ENCODE assay signal across 8 cellular contexts in genomic region chr2:181123798-181124217, GRCh38.
A peak's percentile ranks its signal among the peaks of the same experiment; 100 is the strongest.
DNase-seq lines count a peak whose midpoint lies in the region; ATAC-seq and TF ChIP-seq lines count a peak whose summit lies in the region.

No MANE protein-coding gene starts in this region.

- TF ChIP-seq POLR2A in body of pancreas (IDR thresholded peaks at IDR 0.05): no peak

- H3K9me3 ChIP-seq in body of pancreas: no peaks in the 10 kb centered on the region

- intact Hi-C loops in body of pancreas (cut with DNase I): no loop called here

- no peaks in the 10 kb centered on the region for H3K27me3 ChIP-seq in body of pancreas

- ATAC-seq in HG03045 (IDR thresholded peaks at IDR 0.05; ENCODE audit: unreplicated experiment) (peak; percentile 88), body of pancreas (no peak)

- H3K4me3 ChIP-seq in body of pancreas: no peak overlapping the region

- H3K4me1 ChIP-seq in body of pancreas: no peaks in the 10 kb centered on the region

- H3K27ac ChIP-seq in body of pancreas: no peak overlapping the region

- H3K36me3 ChIP-seq in body of pancreas (replicated peaks in 1 of 2; ENCODE audit: insufficient read depth in 1 of 2, low read depth in 2 of 2): no peaks in the 10 kb centered on the region

- 81 to 87% methylated on average over 2 of the region's 2 CpGs for WGBS in body of pancreas, 2 donors

- no peak for TF ChIP-seq CTCF in body of pancreas (IDR thresholded peaks at IDR 0.05)

- DNase-seq in activated naive CD4-positive, alpha-beta T cell treated with Interleukin-2 at 50 U/mL for 16 hours: peak; percentile 46
- DNase-seq in activated naive CD4-positive, alpha-beta T cell treated with anti-CD3 and anti-CD28 coated beads, Interleukin-2, amount 50 U/mL, for 16 hours: no peak
- DNase-seq in SW 1271 (lab: John Stamatoyannopoulos, UW) (peak; percentile 16 to 84), body of pancreas (no peak), hippocampal formation (lab: John Stamatoyannopoulos, UW) (no peak), dedifferentiated amniotic fluid mesenchymal stem cell (ENCODE audit: extremely low spot score) (no peak)
- peak; percentile 25 for DNase-seq in effector CD8-positive, alpha-beta T cell (lab: John Stamatoyannopoulos, UW)

Comparison
In these comparisons a context has a peak if more than half of its experiments do, and no peak if none do; other contexts are left out.
1. DNase-seq: peak in activated naive CD4-positive, alpha-beta T cell treated with Interleukin-2 at 50 U/mL for 16 hours (single experiment), SW 1271 (2 of 2) and effector CD8-positive, alpha-beta T cell (single experiment); none in activated naive CD4-positive, alpha-beta T cell treated with anti-CD3 and anti-CD28 coated beads, Interleukin-2, amount 50 U/mL, for 16 hours (single experiment), body of pancreas (0 of 4), hippocampal formation (0 of 2) and dedifferentiated amniotic fluid mesenchymal stem cell (single experiment).